Comparison of ENCODE assay signal across 2 cellular contexts in the genomic region with DNA sequence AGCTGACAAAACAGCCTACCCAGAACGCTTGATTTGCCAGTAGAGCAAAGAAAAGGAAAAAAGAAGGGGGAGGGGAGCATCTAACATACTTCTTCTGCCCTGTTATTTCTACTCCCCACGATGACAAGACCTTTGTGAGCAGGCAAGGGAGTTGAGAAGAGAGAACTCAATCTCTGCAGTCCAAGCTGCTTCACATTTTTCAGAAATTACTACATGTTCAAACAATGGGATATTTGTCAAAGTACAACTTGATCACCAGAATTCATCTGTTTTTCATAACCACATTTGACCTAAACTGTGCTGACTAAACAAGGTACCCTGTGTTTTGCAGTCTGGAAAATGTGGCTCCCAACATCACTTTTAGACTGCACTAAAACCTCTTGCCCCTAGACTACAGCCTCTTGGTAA.
TF ChIP-seq lines count a peak whose summit lies in the region.

No MANE protein-coding gene starts in this region.

TF ChIP-seq in GM23338, 12 proteins besides CTCF, POLR2A, EP300 and RAD21 (continued from another document):
- TF ChIP-seq, protein P1, sequence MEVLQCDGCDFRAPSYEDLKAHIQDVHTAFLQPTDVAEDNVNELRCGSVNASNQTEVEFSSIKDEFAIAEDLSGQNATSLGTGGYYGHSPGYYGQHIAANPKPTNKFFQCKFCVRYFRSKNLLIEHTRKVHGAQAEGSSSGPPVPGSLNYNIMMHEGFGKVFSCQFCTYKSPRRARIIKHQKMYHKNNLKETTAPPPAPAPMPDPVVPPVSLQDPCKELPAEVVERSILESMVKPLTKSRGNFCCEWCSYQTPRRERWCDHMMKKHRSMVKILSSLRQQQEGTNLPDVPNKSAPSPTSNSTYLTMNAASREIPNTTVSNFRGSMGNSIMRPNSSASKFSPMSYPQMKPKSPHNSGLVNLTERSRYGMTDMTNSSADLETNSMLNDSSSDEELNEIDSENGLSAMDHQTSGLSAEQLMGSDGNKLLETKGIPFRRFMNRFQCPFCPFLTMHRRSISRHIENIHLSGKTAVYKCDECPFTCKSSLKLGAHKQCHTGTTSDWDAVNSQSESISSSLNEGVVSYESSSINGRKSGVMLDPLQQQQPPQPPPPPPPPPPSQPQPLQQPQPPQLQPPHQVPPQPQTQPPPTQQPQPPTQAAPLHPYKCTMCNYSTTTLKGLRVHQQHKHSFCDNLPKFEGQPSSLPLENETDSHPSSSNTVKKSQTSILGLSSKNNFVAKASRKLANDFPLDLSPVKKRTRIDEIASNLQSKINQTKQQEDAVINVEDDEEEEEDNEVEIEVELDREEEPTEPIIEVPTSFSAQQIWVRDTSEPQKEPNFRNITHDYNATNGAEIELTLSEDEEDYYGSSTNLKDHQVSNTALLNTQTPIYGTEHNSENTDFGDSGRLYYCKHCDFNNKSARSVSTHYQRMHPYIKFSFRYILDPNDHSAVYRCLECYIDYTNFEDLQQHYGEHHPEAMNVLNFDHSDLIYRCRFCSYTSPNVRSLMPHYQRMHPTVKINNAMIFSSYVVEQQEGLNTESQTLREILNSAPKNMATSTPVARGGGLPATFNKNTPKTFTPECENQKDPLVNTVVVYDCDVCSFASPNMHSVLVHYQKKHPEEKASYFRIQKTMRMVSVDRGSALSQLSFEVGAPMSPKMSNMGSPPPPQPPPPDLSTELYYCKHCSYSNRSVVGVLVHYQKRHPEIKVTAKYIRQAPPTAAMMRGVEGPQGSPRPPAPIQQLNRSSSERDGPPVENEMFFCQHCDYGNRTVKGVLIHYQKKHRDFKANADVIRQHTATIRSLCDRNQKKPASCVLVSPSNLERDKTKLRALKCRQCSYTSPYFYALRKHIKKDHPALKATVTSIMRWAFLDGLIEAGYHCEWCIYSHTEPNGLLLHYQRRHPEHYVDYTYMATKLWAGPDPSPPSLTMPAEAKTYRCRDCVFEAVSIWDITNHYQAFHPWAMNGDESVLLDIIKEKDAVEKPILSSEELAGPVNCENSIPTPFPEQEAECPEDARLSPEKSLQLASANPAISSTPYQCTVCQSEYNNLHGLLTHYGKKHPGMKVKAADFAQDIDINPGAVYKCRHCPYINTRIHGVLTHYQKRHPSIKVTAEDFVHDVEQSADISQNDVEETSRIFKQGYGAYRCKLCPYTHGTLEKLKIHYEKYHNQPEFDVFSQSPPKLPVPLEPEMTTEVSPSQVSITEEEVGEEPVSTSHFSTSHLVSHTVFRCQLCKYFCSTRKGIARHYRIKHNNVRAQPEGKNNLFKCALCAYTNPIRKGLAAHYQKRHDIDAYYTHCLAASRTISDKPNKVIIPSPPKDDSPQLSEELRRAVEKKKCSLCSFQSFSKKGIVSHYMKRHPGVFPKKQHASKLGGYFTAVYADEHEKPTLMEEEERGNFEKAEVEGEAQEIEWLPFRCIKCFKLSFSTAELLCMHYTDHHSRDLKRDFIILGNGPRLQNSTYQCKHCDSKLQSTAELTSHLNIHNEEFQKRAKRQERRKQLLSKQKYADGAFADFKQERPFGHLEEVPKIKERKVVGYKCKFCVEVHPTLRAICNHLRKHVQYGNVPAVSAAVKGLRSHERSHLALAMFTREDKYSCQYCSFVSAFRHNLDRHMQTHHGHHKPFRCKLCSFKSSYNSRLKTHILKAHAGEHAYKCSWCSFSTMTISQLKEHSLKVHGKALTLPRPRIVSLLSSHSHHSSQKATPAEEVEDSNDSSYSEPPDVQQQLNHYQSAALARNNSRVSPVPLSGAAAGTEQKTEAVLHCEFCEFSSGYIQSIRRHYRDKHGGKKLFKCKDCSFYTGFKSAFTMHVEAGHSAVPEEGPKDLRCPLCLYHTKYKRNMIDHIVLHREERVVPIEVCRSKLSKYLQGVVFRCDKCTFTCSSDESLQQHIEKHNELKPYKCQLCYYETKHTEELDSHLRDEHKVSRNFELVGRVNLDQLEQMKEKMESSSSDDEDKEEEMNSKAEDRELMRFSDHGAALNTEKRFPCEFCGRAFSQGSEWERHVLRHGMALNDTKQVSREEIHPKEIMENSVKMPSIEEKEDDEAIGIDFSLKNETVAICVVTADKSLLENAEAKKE (CRISPR knock-in tag; IDR thresholded peaks at IDR 0.05), result 0 out of 2 replicates have a peak, but pooled peaks have one; percentile 13
- TF ChIP-seq ZNF114 (CRISPR knock-in tag; IDR thresholded peaks at IDR 0.05), result no peak

TF ChIP-seq in SK-N-SH, 30 proteins besides CTCF, POLR2A, EP300 and RAD21:
- TF ChIP-seq REST (IDR thresholded peaks at IDR 0.05; ENCODE audit: low read depth, low read length) (no peak), JUND (IDR thresholded peaks at IDR 0.05) (peak; percentile 80), MXI1 (IDR thresholded peaks at IDR 0.05; ENCODE audit: low read depth, low read length) (no peak), ZBTB33 (IDR thresholded peaks at IDR 0.05; ENCODE audit: borderline replicate concordance, low read depth) (no peak), EZH2phosphoT487 (IDR thresholded peaks at IDR 0.05; ENCODE audit: borderline replicate concordance, low read depth) (no peak), TEAD4 (IDR thresholded peaks at IDR 0.05; ENCODE audit: borderline replicate concordance, insufficient read depth) (peak; percentile 90), CHD2 (IDR thresholded peaks at IDR 0.05; ENCODE audit: low read length, partially characterized antibody) (no peak), FOXM1 (IDR thresholded peaks at IDR 0.05; ENCODE audit: low read depth) (peak; percentile 55; the same call in 1 of the 2 replicates), GATA2 (CRISPR knock-in tag; IDR thresholded peaks at IDR 0.05) (no peak), YY1 (IDR thresholded peaks at IDR 0.05; ENCODE audit: low read depth) (no peak), POLR2AphosphoS5 (IDR thresholded peaks at IDR 0.05; ENCODE audit: low read depth, low read length) (peak; percentile 26; the same call in 1 of the 2 replicates), RFX5 (IDR thresholded peaks at IDR 0.05; ENCODE audit: low read length) (no peak), SMC3 (IDR thresholded peaks at IDR 0.05; ENCODE audit: low read depth, low read length) (no peak), RCOR1 (IDR thresholded peaks at IDR 0.05; ENCODE audit: low read length) (no peak), NRF1 (IDR thresholded peaks at IDR 0.05; ENCODE audit: low read depth, low read length) (no peak), IRF3 (IDR thresholded peaks at IDR 0.05; ENCODE audit: low read depth, low read length) (no peak), GABPA (IDR thresholded peaks at IDR 0.05; ENCODE audit: low read depth) (no peak), TAF1 (IDR thresholded peaks at IDR 0.05; ENCODE audit: borderline replicate concordance, low read depth, low read length) (no peak; the same call in 1 of the 2 replicates), MAX (IDR thresholded peaks at IDR 0.05; ENCODE audit: low read depth) (no peak; the same call in 1 of the 2 replicates), FOSL2 (IDR thresholded peaks at IDR 0.05; ENCODE audit: borderline replicate concordance, low read depth) (peak; percentile 58; the same call in 1 of the 2 replicates), ELF1 (IDR thresholded peaks at IDR 0.05) (no peak), FOXJ3 (CRISPR knock-in tag; IDR thresholded peaks at IDR 0.05) (no peak), TCF12 (IDR thresholded peaks at IDR 0.05) (peak; percentile 98), NFIC (IDR thresholded peaks at IDR 0.05; ENCODE audit: borderline replicate concordance) (peak; percentile 54; the same call in 1 of the 2 replicates), MEF2A (IDR thresholded peaks at IDR 0.05; ENCODE audit: borderline replicate concordance, low read depth) (peak; percentile 58; the same call in 1 of the 2 replicates), RXRA (IDR thresholded peaks at IDR 0.05; ENCODE audit: borderline replicate concordance, low read depth) (peak; percentile 85), SIN3A (IDR thresholded peaks at IDR 0.05; ENCODE audit: borderline replicate concordance, low read depth, low read length) (no peak)
- TF ChIP-seq, protein P2, sequence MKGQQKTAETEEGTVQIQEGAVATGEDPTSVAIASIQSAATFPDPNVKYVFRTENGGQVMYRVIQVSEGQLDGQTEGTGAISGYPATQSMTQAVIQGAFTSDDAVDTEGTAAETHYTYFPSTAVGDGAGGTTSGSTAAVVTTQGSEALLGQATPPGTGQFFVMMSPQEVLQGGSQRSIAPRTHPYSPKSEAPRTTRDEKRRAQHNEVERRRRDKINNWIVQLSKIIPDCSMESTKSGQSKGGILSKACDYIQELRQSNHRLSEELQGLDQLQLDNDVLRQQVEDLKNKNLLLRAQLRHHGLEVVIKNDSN (IDR thresholded peaks at IDR 0.05; ENCODE audit: borderline replicate concordance, low read depth), result no peak
- TF ChIP-seq, protein P3, sequence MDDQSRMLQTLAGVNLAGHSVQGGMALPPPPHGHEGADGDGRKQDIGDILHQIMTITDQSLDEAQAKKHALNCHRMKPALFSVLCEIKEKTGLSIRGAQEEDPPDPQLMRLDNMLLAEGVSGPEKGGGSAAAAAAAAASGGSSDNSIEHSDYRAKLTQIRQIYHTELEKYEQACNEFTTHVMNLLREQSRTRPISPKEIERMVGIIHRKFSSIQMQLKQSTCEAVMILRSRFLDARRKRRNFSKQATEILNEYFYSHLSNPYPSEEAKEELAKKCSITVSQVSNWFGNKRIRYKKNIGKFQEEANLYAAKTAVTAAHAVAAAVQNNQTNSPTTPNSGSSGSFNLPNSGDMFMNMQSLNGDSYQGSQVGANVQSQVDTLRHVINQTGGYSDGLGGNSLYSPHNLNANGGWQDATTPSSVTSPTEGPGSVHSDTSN (IDR thresholded peaks at IDR 0.05), result peak; percentile 91
- TF ChIP-seq, protein P4, sequence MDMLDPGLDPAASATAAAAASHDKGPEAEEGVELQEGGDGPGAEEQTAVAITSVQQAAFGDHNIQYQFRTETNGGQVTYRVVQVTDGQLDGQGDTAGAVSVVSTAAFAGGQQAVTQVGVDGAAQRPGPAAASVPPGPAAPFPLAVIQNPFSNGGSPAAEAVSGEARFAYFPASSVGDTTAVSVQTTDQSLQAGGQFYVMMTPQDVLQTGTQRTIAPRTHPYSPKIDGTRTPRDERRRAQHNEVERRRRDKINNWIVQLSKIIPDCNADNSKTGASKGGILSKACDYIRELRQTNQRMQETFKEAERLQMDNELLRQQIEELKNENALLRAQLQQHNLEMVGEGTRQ (IDR thresholded peaks at IDR 0.05; ENCODE audit: borderline replicate concordance, low read depth, low read length), result no peak
